Comparison of ENCODE assay signal across 1 cellular context in the genomic region with DNA sequence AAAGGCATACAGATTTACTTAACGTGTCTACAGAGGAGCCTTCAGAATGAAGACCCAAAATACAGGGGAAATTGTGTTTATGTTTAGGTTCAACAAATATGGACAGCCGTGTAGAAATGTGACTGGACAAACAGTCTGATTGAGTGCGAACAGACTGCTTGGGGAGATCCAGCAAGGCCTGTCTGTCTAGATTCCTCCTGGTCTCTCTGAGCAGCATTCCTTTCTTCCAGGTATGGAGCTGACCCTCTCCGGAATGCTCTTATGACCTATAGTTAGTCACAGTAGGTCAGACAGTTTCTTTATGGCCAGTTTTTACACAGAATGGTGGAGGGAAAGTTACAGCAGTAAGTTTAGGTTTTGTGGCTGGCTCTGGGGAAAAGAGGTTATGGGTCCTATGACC.
TF ChIP-seq lines count a peak whose summit lies in the region.

No MANE protein-coding gene starts in this region.

TF ChIP-seq in HepG2, 621 proteins besides CTCF, POLR2A, EP300 and RAD21:
- no peak for TF ChIP-seq SMARCC2 (IDR thresholded peaks at IDR 0.05)
- no peak for TF ChIP-seq NFIB (CRISPR knock-in tag; IDR thresholded peaks at IDR 0.05; ENCODE audit: borderline replicate concordance)
- no peak for TF ChIP-seq ZFP90 (CRISPR knock-in tag; IDR thresholded peaks at IDR 0.05; ENCODE audit: borderline replicate concordance)
- TF ChIP-seq TCF12 (IDR thresholded peaks at IDR 0.05), result no peak
- TF ChIP-seq TCF12 (CRISPR knock-in tag; IDR thresholded peaks at IDR 0.05), result no peak
- no peak for TF ChIP-seq ZNF839 (CRISPR knock-in tag; IDR thresholded peaks at IDR 0.05; ENCODE audit: borderline replicate concordance)
- TF ChIP-seq, protein P1, sequence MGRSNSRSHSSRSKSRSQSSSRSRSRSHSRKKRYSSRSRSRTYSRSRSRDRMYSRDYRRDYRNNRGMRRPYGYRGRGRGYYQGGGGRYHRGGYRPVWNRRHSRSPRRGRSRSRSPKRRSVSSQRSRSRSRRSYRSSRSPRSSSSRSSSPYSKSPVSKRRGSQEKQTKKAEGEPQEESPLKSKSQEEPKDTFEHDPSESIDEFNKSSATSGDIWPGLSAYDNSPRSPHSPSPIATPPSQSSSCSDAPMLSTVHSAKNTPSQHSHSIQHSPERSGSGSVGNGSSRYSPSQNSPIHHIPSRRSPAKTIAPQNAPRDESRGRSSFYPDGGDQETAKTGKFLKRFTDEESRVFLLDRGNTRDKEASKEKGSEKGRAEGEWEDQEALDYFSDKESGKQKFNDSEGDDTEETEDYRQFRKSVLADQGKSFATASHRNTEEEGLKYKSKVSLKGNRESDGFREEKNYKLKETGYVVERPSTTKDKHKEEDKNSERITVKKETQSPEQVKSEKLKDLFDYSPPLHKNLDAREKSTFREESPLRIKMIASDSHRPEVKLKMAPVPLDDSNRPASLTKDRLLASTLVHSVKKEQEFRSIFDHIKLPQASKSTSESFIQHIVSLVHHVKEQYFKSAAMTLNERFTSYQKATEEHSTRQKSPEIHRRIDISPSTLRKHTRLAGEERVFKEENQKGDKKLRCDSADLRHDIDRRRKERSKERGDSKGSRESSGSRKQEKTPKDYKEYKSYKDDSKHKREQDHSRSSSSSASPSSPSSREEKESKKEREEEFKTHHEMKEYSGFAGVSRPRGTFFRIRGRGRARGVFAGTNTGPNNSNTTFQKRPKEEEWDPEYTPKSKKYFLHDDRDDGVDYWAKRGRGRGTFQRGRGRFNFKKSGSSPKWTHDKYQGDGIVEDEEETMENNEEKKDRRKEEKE (IDR thresholded peaks at IDR 0.05), result no peak
- TF ChIP-seq NR2F1 (CRISPR knock-in tag; IDR thresholded peaks at IDR 0.05), result no peak
- TF ChIP-seq, protein P2, sequence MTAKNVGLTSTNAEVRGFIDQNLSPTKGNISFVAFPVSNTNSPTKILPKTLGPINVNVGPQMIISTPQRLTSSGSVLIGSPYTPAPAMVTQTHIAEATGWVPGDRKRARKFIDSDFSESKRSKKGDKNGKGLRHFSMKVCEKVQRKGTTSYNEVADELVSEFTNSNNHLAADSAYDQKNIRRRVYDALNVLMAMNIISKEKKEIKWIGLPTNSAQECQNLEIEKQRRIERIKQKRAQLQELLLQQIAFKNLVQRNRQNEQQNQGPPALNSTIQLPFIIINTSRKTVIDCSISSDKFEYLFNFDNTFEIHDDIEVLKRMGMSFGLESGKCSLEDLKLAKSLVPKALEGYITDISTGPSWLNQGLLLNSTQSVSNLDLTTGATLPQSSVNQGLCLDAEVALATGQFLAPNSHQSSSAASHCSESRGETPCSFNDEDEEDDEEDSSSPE (CRISPR knock-in tag; IDR thresholded peaks at IDR 0.05), result no peak
- no peak for TF ChIP-seq ZNF761 (CRISPR knock-in tag; conservative IDR thresholded peaks at IDR 0.05)
- no peak for TF ChIP-seq HHEX (CRISPR knock-in tag; IDR thresholded peaks at IDR 0.05)
- no peak for TF ChIP-seq ZNF780A (CRISPR knock-in tag; IDR thresholded peaks at IDR 0.05)
- TF ChIP-seq, protein P3, sequence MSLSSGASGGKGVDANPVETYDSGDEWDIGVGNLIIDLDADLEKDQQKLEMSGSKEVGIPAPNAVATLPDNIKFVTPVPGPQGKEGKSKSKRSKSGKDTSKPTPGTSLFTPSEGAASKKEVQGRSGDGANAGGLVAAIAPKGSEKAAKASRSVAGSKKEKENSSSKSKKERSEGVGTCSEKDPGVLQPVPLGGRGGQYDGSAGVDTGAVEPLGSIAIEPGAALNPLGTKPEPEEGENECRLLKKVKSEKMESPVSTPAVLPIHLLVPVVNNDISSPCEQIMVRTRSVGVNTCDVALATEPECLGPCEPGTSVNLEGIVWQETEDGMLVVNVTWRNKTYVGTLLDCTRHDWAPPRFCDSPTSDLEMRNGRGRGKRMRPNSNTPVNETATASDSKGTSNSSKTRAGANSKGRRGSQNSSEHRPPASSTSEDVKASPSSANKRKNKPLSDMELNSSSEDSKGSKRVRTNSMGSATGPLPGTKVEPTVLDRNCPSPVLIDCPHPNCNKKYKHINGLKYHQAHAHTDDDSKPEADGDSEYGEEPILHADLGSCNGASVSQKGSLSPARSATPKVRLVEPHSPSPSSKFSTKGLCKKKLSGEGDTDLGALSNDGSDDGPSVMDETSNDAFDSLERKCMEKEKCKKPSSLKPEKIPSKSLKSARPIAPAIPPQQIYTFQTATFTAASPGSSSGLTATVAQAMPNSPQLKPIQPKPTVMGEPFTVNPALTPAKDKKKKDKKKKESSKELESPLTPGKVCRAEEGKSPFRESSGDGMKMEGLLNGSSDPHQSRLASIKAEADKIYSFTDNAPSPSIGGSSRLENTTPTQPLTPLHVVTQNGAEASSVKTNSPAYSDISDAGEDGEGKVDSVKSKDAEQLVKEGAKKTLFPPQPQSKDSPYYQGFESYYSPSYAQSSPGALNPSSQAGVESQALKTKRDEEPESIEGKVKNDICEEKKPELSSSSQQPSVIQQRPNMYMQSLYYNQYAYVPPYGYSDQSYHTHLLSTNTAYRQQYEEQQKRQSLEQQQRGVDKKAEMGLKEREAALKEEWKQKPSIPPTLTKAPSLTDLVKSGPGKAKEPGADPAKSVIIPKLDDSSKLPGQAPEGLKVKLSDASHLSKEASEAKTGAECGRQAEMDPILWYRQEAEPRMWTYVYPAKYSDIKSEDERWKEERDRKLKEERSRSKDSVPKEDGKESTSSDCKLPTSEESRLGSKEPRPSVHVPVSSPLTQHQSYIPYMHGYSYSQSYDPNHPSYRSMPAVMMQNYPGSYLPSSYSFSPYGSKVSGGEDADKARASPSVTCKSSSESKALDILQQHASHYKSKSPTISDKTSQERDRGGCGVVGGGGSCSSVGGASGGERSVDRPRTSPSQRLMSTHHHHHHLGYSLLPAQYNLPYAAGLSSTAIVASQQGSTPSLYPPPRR (CRISPR knock-in tag; IDR thresholded peaks at IDR 0.05; ENCODE audit: borderline replicate concordance), result no peak
- no peak for TF ChIP-seq ZNF33B (CRISPR knock-in tag; IDR thresholded peaks at IDR 0.05)
